8 cellular contexts compared by ENCODE assay signal in genomic region chr4:173332021-173332487, GRCh38. TPM values are rescaled to one million over a fixed set of nuclear protein-coding genes. Genes with fewer than 3 reads are reported as not detected.
DNase-seq lines count a peak whose midpoint lies in the region; ATAC-seq and TF ChIP-seq lines count a peak whose summit lies in the region.

No MANE protein-coding gene starts in this region.

- H3K36me3 Mint-ChIP-seq in nephron (ENCODE audit: low read depth) = peaks cover 38% of the 10 kb centered on the region

- no peak overlapping the region for H3K27ac Mint-ChIP-seq in nephron

- H3K9me3 Mint-ChIP-seq in nephron = no peaks in the 10 kb centered on the region

- no peak for TF ChIP-seq CTCF in DND-41 (IDR thresholded peaks at IDR 0.05; ENCODE audit: borderline replicate concordance, extremely low read depth, low read length, poor library complexity, severe bottlenecking)
- no peak for TF ChIP-seq CTCF in breast epithelium (IDR thresholded peaks at IDR 0.05)
- TF ChIP-seq CTCF in nephron (IDR thresholded peaks at IDR 0.05; ENCODE audit: unreplicated experiment in 3 of 3) = no peak

- no peak for TF ChIP-seq POLR2A in breast epithelium (IDR thresholded peaks at IDR 0.05)

- H3K27me3 ChIP-seq in DND-41 (ENCODE audit: insufficient read depth, low read length, poor library complexity) (no peaks in the 10 kb centered on the region), breast epithelium (no peaks in the 10 kb centered on the region)

- peaks cover 75% of the 10 kb centered on the region for H3K79me2 ChIP-seq in DND-41 (ENCODE audit: insufficient read depth, low read length)

- H3K27ac ChIP-seq in DND-41 (ENCODE audit: low read length) (peak overlapping the region; percentile 100), breast epithelium (no peak overlapping the region)

- H3K27me3 Mint-ChIP-seq in nephron (ENCODE audit: low read depth) = no peaks in the 10 kb centered on the region

- DNase-seq in DND-41 (no peak), LHCN-M2 (ENCODE audit: low read depth) (peak; percentile 41), breast epithelium (ENCODE audit: low spot score in 2 of 2) (no peak), ACHN (no peak), SW480 (ENCODE audit: low spot score) (no peak), NCI-H1436 (lab: John Stamatoyannopoulos, UW) (no peak)

- H3K4me1 Mint-ChIP-seq in nephron = peaks cover 26% of the 10 kb centered on the region

- peaks cover 50% of the 10 kb centered on the region for H3K4me1 ChIP-seq in DND-41 (ENCODE audit: insufficient read depth, low read length)
- peaks cover 0 to 4% of the 10 kb centered on the region in 2 donors for H3K4me1 ChIP-seq in breast epithelium

- peak overlapping the region; percentile 92 to 94 (median 92) for H3K4me3 Mint-ChIP-seq in nephron

- H2AFZ ChIP-seq in DND-41 (ENCODE audit: low read depth, low read length) = no peak overlapping the region

- H3K4me3 ChIP-seq in DND-41 (ENCODE audit: low read depth in 1 of 2, low read length in 2 of 2) (peak overlapping the region; percentile 90 to 92), breast epithelium (peak overlapping the region in 2 of 3 donors; percentile 80 to 97)

- H3K9me3 ChIP-seq in DND-41 (ENCODE audit: insufficient read depth, low read length, severe bottlenecking) = no peaks in the 10 kb centered on the region
- no peaks in the 10 kb centered on the region for H3K9me3 ChIP-seq in breast epithelium

- peak overlapping the region; percentile 100 for H3K9ac ChIP-seq in DND-41 (ENCODE audit: low read depth, low read length)

- in situ Hi-C loops in ACHN (cut with HindIII; ENCODE audit: low pct_ligation_motif_present, low pct_unique_long_range_greater_than_20kb, low sequenced_read_pairs) = no loop called here

- peaks cover 37% of the 10 kb centered on the region for H4K20me1 ChIP-seq in DND-41 (ENCODE audit: insufficient read depth, low read length)

- H3K36me3 ChIP-seq in DND-41 (ENCODE audit: insufficient read depth, low read length) (peaks cover 63% of the 10 kb centered on the region), breast epithelium (no peaks in the 10 kb centered on the region)

- intact Hi-C loops in breast epithelium (cut with DNase I; ENCODE audit: low total_unique reads) = no loop called here

- peak overlapping the region; percentile 68 for H3K4me2 ChIP-seq in DND-41 (ENCODE audit: insufficient read depth, low read length)

- no peak for ATAC-seq in DND-41 (ENCODE audit: insufficient read depth, low read depth)
- ATAC-seq in HG03108 (IDR thresholded peaks at IDR 0.05; ENCODE audit: unreplicated experiment) = no peak

RNA-seq across cellular contexts. Expression of gene HMGB2, which starts 2.1 kb away (rescaled TPM):
- total RNA-seq in LHCN-M2 (2014; rRNA removed) = 167 and 213 TPM in 2 replicates
- polyA plus RNA-seq in LHCN-M2 (2012) = 124 TPM
- 10 to 100 TPM; 48.2 to 66.2 (median 58.0) TPM for total RNA-seq in breast epithelium

RNA-seq across cellular contexts. Expression of gene SAP30, which starts 38.7 kb away (rescaled TPM):
- total RNA-seq in LHCN-M2 (2014; rRNA removed) (42.7 and 58.7 TPM in 2 replicates), breast epithelium (10 to 100 TPM; 29.8 to 50.1 (median 41.7) TPM)
- 29.5 TPM for polyA plus RNA-seq in LHCN-M2 (2012)
